ENCODE assay signal across 8 cellular contexts in the genomic region with DNA sequence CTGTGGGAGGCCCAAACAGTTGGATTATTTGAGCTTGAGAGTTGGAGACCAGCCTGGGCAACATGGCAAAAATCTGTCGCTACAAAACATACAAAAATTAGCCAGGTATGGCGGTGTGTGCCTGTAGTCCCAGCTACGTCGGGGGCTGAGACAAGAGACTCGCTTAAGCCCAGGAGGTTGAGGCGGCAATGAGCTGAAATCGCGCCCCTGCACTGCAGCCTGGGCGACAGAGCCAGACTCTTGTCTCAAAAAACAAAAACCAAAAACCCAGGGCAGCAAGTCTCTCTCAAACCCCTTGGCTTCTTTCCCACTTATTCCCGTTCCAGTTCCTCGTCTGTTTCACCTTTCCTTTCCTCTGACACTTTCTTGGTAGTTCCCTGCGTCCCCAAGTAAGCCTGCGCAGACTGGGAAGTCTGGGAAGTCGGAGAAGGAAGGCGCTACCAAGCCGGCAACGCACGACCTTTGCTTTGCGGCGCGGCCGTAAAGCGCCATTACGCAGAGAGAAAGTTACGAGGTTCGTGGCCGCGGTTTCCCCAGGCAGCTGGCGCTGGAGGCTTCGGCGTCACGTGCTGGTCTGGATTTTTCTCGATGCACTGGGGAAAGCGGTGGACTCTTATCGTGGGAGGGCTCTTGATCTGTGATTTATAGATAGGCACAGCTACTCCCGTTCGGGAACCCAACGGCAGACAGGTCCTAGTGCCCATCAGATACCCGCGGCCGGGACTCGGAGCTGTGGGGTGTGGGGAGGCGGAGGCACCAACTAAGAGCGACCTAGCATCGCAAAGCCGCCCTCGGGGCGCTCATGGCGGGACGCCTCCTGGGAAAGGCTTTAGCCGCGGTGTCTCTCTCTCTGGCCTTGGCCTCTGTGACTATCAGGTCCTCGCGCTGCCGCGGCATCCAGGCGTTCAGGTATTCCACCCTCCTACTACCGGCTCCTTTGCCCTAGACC. TPM values are rescaled to one million over a fixed set of nuclear protein-coding genes. Genes with fewer than 3 reads are reported as not detected.
A peak's percentile ranks its signal among the peaks of the same experiment; 100 is the strongest.
DNase-seq lines count a peak whose midpoint lies in the region; ATAC-seq and TF ChIP-seq lines count a peak whose summit lies in the region.

NUDT9 (plus strand) TSS at position 470 of the 949 bp plus-strand sequence; CDS start at position 803, 333 bp downstream.

- H3K4me3 ChIP-seq in heart right ventricle: peak within 1 kb of the TSS; percentile 62 to 96 (median 78)
- H3K4me3 ChIP-seq in upper lobe of right lung: peak within 1 kb of the TSS; percentile 94

- H3K27me3 ChIP-seq in heart right ventricle: no peaks in the 10 kb centered on the region
- H3K27me3 ChIP-seq in upper lobe of right lung: no peaks in the 10 kb centered on the region

- intact Hi-C loops in T-helper 1 cell treated with Interleukin-12 subunit alpha and Interleukin-12 subunit beta and Interleukin-4 antibody, amounts not matched to agents 30 ng/mL and 1 ng/mL, for 36 hours (cut with micrococcal nuclease): loop anchor here (1.0 to 10.0 kb wide), 12 partner anchors 31 to 1400 kb away; partner anchors contain the start of genes HERC3, HERC5, HSD17B11 and KLHL8
- intact Hi-C loops in heart right ventricle (cut with DNase I): loop anchor here in 3 of 10 donors (2.0 to 5.0 kb wide), 2 partner anchors 32 to 35 kb away; partner anchors contain the start of gene HSD17B11 (in 2 of the 3)
- intact Hi-C loops in posterior vena cava (cut with DNase I): loop anchor here in 1 of 2 donors (10.0 kb wide), 1 partner anchor 48 kb away; no protein-coding TSS in a partner anchor
- intact Hi-C loops in upper lobe of right lung (cut with DNase I): no loop called here

- in situ Hi-C loops in GM13976 (cut with MboI; ENCODE audit: low sequenced_read_pairs, unreplicated experiment): no loop called here

- H3K4me1 ChIP-seq in heart right ventricle (peaks cover 4 to 35% (median 30%) of the 10 kb centered on the region in 9 donors), upper lobe of right lung (peaks cover 30% of the 10 kb centered on the region)

- WGBS in heart right ventricle, 2 donors: 0 to 1% methylated on average over 58 of the region's 58 CpGs

- peak; percentile 76 for ATAC-seq in HG02870 (IDR thresholded peaks at IDR 0.05; ENCODE audit: unreplicated experiment)
- peak; percentile 93 to 98 (median 97) for ATAC-seq in heart right ventricle
- peak; percentile 98 for ATAC-seq in upper lobe of right lung

- H3K36me3 ChIP-seq in heart right ventricle: no peaks in the 10 kb centered on the region
- H3K36me3 ChIP-seq in upper lobe of right lung: no peaks in the 10 kb centered on the region

- H3K27ac ChIP-seq in heart right ventricle: peak within 1 kb of the TSS; percentile 79 to 94 (median 89)
- peak within 1 kb of the TSS; percentile 96 for H3K27ac ChIP-seq in upper lobe of right lung

- DNase-seq in GM13976 (ENCODE audit: low spot score) (peak; percentile 88), NCI-H146 treated with DMSO at 0.1 percent for 48 hours (lab: John Stamatoyannopoulos, UW; ENCODE audit: unreplicated experiment) (peak; percentile 41), amniotic epithelial cell (ENCODE audit: low read depth) (peak; percentile 99), heart right ventricle (peak; percentile 94 to 97), posterior vena cava (ENCODE audit: low spot score) (peak; percentile 99), upper lobe of right lung (peak; percentile 98)

- H3K9me3 ChIP-seq in heart right ventricle (no peaks in the 10 kb centered on the region), upper lobe of right lung (no peaks in the 10 kb centered on the region)

- TF ChIP-seq CTCF in GM13976 (IDR thresholded peaks at IDR 0.05; ENCODE audit: borderline replicate concordance, control extremely low read depth, extremely low read depth, insufficient read depth, missing control alignments) (no peak), heart right ventricle (IDR thresholded peaks at IDR 0.05) (no peak), upper lobe of right lung (IDR thresholded peaks at IDR 0.05) (no peak)

RNA-seq across cellular contexts. Expression of gene NUDT9, which starts in this region (rescaled TPM):
- 11.2 and 11.6 TPM in 2 replicates for total RNA-seq in T-helper 1 cell treated with Interleukin-12 subunit alpha and Interleukin-12 subunit beta and Interleukin-4 antibody, amounts not matched to agents 30 ng/mL and 1 ng/mL, for 36 hours
- 10 to 100 TPM; 24.1 to 33.0 (median 27.7) TPM for total RNA-seq in heart right ventricle
- 10 to 100 TPM; 48.4 to 56.0 TPM for polyA plus RNA-seq in heart right ventricle
- 10 to 100 TPM; 18.9 to 21.8 TPM for total RNA-seq in posterior vena cava
- total RNA-seq in upper lobe of right lung: 43.9 TPM

Comparison
In these comparisons a context has a peak if more than half of its experiments do, and no peak if none do; other contexts are left out.
1. Peak in every context shown above with its lines: DNase-seq, ATAC-seq, H3K4me3 ChIP-seq and H3K27ac ChIP-seq.
2. DNase-seq: peak in every context shown above with its lines; median percentile 99 in amniotic epithelial cell; 99 in posterior vena cava; 98 in upper lobe of right lung; 96 in heart right ventricle; 88 in GM13976; 41 in NCI-H146 treated with DMSO at 0.1 percent for 48 hours.